In genomic region chr1:151254217-151255213, GRCh38 we compare ENCODE assay signal across 1 cellular context.
TF ChIP-seq lines count a peak whose summit lies in the region.

Gene PSMD4 (plus strand): TSS chr1:151254734. CDS start chr1:151254783, 49 bp downstream.

TF ChIP-seq in K562, 482 proteins besides CTCF, POLR2A, EP300 and RAD21 (continued from another document and continues in another):
- TF ChIP-seq, protein P1, sequence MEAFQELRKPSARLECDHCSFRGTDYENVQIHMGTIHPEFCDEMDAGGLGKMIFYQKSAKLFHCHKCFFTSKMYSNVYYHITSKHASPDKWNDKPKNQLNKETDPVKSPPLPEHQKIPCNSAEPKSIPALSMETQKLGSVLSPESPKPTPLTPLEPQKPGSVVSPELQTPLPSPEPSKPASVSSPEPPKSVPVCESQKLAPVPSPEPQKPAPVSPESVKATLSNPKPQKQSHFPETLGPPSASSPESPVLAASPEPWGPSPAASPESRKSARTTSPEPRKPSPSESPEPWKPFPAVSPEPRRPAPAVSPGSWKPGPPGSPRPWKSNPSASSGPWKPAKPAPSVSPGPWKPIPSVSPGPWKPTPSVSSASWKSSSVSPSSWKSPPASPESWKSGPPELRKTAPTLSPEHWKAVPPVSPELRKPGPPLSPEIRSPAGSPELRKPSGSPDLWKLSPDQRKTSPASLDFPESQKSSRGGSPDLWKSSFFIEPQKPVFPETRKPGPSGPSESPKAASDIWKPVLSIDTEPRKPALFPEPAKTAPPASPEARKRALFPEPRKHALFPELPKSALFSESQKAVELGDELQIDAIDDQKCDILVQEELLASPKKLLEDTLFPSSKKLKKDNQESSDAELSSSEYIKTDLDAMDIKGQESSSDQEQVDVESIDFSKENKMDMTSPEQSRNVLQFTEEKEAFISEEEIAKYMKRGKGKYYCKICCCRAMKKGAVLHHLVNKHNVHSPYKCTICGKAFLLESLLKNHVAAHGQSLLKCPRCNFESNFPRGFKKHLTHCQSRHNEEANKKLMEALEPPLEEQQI (IDR thresholded peaks at IDR 0.05), result peak; percentile 25; the same call in 1 of the 2 replicates
- TF ChIP-seq BRCA1 (IDR thresholded peaks at IDR 0.05), result no peak
- no peak for TF ChIP-seq BRCA1 (CRISPR knock-in tag; IDR thresholded peaks at IDR 0.05)
- peak; percentile 21; the same call in 1 of the 2 replicates for TF ChIP-seq TOE1 (IDR thresholded peaks at IDR 0.05; ENCODE audit: borderline replicate concordance)
- TF ChIP-seq TOE1 (CRISPR knock-in tag; IDR thresholded peaks at IDR 0.05; ENCODE audit: borderline replicate concordance, low read depth), result no peak
- peak; percentile 58 to 98; a peak in 3 of 4 replicates for TF ChIP-seq MLLT1 (IDR thresholded peaks at IDR 0.05)
- no peak for TF ChIP-seq NR3C1 (CRISPR knock-in tag; IDR thresholded peaks at IDR 0.05)
- TF ChIP-seq ZNF134 (CRISPR knock-in tag; conservative IDR thresholded peaks at IDR 0.05), result no peak
- TF ChIP-seq ELF1 (tag; IDR thresholded peaks at IDR 0.05), result peak; percentile 98
- TF ChIP-seq SMAD4 (CRISPR knock-in tag; conservative IDR thresholded peaks at IDR 0.05), result 0 out of 2 replicates have a peak, but pooled peaks have one; percentile 17
- TF ChIP-seq, protein P2, sequence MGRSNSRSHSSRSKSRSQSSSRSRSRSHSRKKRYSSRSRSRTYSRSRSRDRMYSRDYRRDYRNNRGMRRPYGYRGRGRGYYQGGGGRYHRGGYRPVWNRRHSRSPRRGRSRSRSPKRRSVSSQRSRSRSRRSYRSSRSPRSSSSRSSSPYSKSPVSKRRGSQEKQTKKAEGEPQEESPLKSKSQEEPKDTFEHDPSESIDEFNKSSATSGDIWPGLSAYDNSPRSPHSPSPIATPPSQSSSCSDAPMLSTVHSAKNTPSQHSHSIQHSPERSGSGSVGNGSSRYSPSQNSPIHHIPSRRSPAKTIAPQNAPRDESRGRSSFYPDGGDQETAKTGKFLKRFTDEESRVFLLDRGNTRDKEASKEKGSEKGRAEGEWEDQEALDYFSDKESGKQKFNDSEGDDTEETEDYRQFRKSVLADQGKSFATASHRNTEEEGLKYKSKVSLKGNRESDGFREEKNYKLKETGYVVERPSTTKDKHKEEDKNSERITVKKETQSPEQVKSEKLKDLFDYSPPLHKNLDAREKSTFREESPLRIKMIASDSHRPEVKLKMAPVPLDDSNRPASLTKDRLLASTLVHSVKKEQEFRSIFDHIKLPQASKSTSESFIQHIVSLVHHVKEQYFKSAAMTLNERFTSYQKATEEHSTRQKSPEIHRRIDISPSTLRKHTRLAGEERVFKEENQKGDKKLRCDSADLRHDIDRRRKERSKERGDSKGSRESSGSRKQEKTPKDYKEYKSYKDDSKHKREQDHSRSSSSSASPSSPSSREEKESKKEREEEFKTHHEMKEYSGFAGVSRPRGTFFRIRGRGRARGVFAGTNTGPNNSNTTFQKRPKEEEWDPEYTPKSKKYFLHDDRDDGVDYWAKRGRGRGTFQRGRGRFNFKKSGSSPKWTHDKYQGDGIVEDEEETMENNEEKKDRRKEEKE (IDR thresholded peaks at IDR 0.05; ENCODE audit: borderline replicate concordance in 1 of 2, control insufficient read depth in 1 of 2, low read depth in 2 of 2, low read length in 1 of 2), result no peak
- peak; percentile 95 for TF ChIP-seq ZBTB40 (IDR thresholded peaks at IDR 0.05)
- no peak for TF ChIP-seq ZBTB40 (CRISPR knock-in tag; IDR thresholded peaks at IDR 0.05)
- TF ChIP-seq PHTF2 (CRISPR knock-in tag; IDR thresholded peaks at IDR 0.05), result no peak
- TF ChIP-seq NCOA2 (IDR thresholded peaks at IDR 0.05; ENCODE audit: partially characterized antibody in 2 of 2), result no peak
- TF ChIP-seq RUNX1 (IDR thresholded peaks at IDR 0.05; ENCODE audit: low read depth), result no peak
- no peak for TF ChIP-seq NFE2L1 (tag; IDR thresholded peaks at IDR 0.05; ENCODE audit: borderline replicate concordance, low read depth)
- peak; percentile 56; the same call in 1 of the 2 replicates for TF ChIP-seq NKRF (IDR thresholded peaks at IDR 0.05; ENCODE audit: borderline replicate concordance)
- no peak for TF ChIP-seq E2F3 (CRISPR knock-in tag; IDR thresholded peaks at IDR 0.05)
- no peak for TF ChIP-seq TCF15 (CRISPR knock-in tag; IDR thresholded peaks at IDR 0.05)
- no peak for TF ChIP-seq ZBTB12 (CRISPR knock-in tag; IDR thresholded peaks at IDR 0.05)
- no peak for TF ChIP-seq ZSCAN32 (CRISPR knock-in tag; IDR thresholded peaks at IDR 0.05)
- TF ChIP-seq ZNF239 (CRISPR knock-in tag; IDR thresholded peaks at IDR 0.05), result no peak
- peak; percentile 58; the same call in 1 of the 2 replicates for TF ChIP-seq ATF7 (IDR thresholded peaks at IDR 0.05)
- no peak for TF ChIP-seq ZNF324 (CRISPR knock-in tag; IDR thresholded peaks at IDR 0.05)
- no peak for TF ChIP-seq ZFPM2 (CRISPR knock-in tag; IDR thresholded peaks at IDR 0.05)
- TF ChIP-seq ELF4 (CRISPR knock-in tag; IDR thresholded peaks at IDR 0.05), result peak; percentile 85; the same call in 1 of the 2 replicates
- TF ChIP-seq MXI1 (IDR thresholded peaks at IDR 0.05; ENCODE audit: low read depth, low read length), result no peak
- TF ChIP-seq GTF2A2 (tag; IDR thresholded peaks at IDR 0.05), result no peak
- peak; percentile 87 for TF ChIP-seq TAF9B (IDR thresholded peaks at IDR 0.05; ENCODE audit: partially characterized antibody)
- peak; percentile 38 for TF ChIP-seq PRDM10 (IDR thresholded peaks at IDR 0.05; ENCODE audit: partially characterized antibody)
- TF ChIP-seq RBM25 (IDR thresholded peaks at IDR 0.05; ENCODE audit: low read depth, low read length, severe bottlenecking), result peak; percentile 89
- TF ChIP-seq TARDBP (IDR thresholded peaks at IDR 0.05), result no peak
- no peak for TF ChIP-seq CCAR2 (IDR thresholded peaks at IDR 0.05; ENCODE audit: low read depth, low read length)
- TF ChIP-seq HMG20A (CRISPR knock-in tag; conservative IDR thresholded peaks at IDR 0.05), result no peak
- TF ChIP-seq ZNF695 (CRISPR knock-in tag; IDR thresholded peaks at IDR 0.05), result no peak
- no peak for TF ChIP-seq GATAD2B (IDR thresholded peaks at IDR 0.05; ENCODE audit: borderline replicate concordance)
